8 cellular contexts compared by ENCODE assay signal in genomic region chr14:89040438-89041244, GRCh38.
DNase-seq lines count a peak whose midpoint lies in the region; FAIRE-seq and TF ChIP-seq lines count a peak whose summit lies in the region.

No MANE protein-coding gene starts in this region.

- H3K4me1 Mint-ChIP-seq in endothelial cell (ENCODE audit: unreplicated experiment), result peaks cover 4% of the 10 kb centered on the region

- no peaks in the 10 kb centered on the region for H3K27me3 Mint-ChIP-seq in endothelial cell (ENCODE audit: unreplicated experiment)

- no peaks in the 10 kb centered on the region for H3K9me3 Mint-ChIP-seq in endothelial cell (ENCODE audit: unreplicated experiment)

- peak overlapping the region; percentile 59 for H3K4me3 Mint-ChIP-seq in endothelial cell (ENCODE audit: unreplicated experiment)

- TF ChIP-seq CTCF in endothelial cell (IDR thresholded peaks at IDR 0.05; ENCODE audit: unreplicated experiment), result peak; percentile 98

- DNase-seq in AG20443 (ENCODE audit: low spot score) (peak; percentile 92), GM19239 (ENCODE audit: insufficient read length, low spot score) (peak; percentile 61), HT1080 (ENCODE audit: low read depth) (peak; percentile 91), NOMO-1 treated with dmso at 0.1 percent for 144 hours (lab: John Stamatoyannopoulos, UW; ENCODE audit: unreplicated experiment) (peak; percentile 41), endothelial cell (ENCODE audit: low spot score) (peak; percentile 95), midbrain (lab: John Stamatoyannopoulos, UW) (peak; percentile 91)
- peak; percentile 97 for DNase-seq in activated CD8-positive, alpha-beta memory T cell treated with anti-CD3 and anti-CD28 coated beads, Interleukin-2, amount 50 U/mL, for 48 hours
- peak; percentile 62 to 67 for DNase-seq in stimulated activated CD8-positive, alpha-beta memory T cell treated with anti-CD3 and anti-CD28 coated beads, Interleukin-15, amount 100 ng/mL, for 48 hours (ENCODE audit: low read depth in 2 of 2)

- peak; percentile 81 for FAIRE-seq in GM19239 (lab: Jason Lieb, UNC)

- no peak overlapping the region for H3K27ac Mint-ChIP-seq in endothelial cell (ENCODE audit: unreplicated experiment)

- H3K36me3 Mint-ChIP-seq in endothelial cell (ENCODE audit: low read depth, unreplicated experiment), result no peaks in the 10 kb centered on the region

Comparison
In these comparisons a context has a peak if more than half of its experiments do, and no peak if none do; other contexts are left out.
1. Peak in every context shown above with its lines: DNase-seq.
2. DNase-seq: peak in every context shown above with its lines; median percentile 97 in activated CD8-positive, alpha-beta memory T cell treated with anti-CD3 and anti-CD28 coated beads, Interleukin-2, amount 50 U/mL, for 48 hours; 95 in endothelial cell; 92 in AG20443; 91 in HT1080; 91 in midbrain; 64 in stimulated activated CD8-positive, alpha-beta memory T cell treated with anti-CD3 and anti-CD28 coated beads, Interleukin-15, amount 100 ng/mL, for 48 hours; 61 in GM19239; 41 in NOMO-1 treated with dmso at 0.1 percent for 144 hours.